19 cellular contexts compared by ENCODE assay signal in genomic region chr7:143351060-143351459, GRCh38. TPM values are rescaled to one million over a fixed set of nuclear protein-coding genes. Genes with fewer than 3 reads are reported as not detected.
DNase-seq lines count a peak whose midpoint lies in the region; FAIRE-seq and TF ChIP-seq lines count a peak whose summit lies in the region.
"Had no signal": no experiment of that assay in that cellular context is flagged by ENCODE, and none has a peak within 500 bp of the region (broad histone marks: within the 10 kb centered on the region; RNA-seq: fewer than 3 reads in every experiment).

No MANE protein-coding gene starts in this region.

- H3K27me3 Mint-ChIP-seq in astrocyte (ENCODE audit: low read depth, unreplicated experiment) = peaks cover 46% of the 10 kb centered on the region

- no peak for FAIRE-seq in astrocyte (lab: Jason Lieb, UNC)
- FAIRE-seq: A549 had no signal

- no peak overlapping the region for H3K4me3 Mint-ChIP-seq in astrocyte (ENCODE audit: unreplicated experiment)
- H3K4me3 Mint-ChIP-seq: CD8-positive, alpha-beta T cell had no signal

- H3K36me3 Mint-ChIP-seq in astrocyte (ENCODE audit: low read depth, unreplicated experiment) = peaks cover 15% of the 10 kb centered on the region
- H3K36me3 Mint-ChIP-seq: CD8-positive, alpha-beta T cell had no signal

- H3K27ac Mint-ChIP-seq in astrocyte (ENCODE audit: unreplicated experiment) = no peak overlapping the region
- H3K27ac Mint-ChIP-seq: CD8-positive, alpha-beta T cell had no signal

- WGBS in sigmoid colon, 2 donors = 75 to 89% methylated on average over 5 of the region's 5 CpGs

- no peaks in the 10 kb centered on the region for H3K79me2 ChIP-seq in astrocyte (ENCODE audit: insufficient read depth, low read length)

- TF ChIP-seq EP300 in sigmoid colon (IDR thresholded peaks at IDR 0.05) = no peak

- no peaks in the 10 kb centered on the region for H3K36me3 ChIP-seq in astrocyte (ENCODE audit: insufficient read depth, low read length)
- no peaks in the 10 kb centered on the region for H3K36me3 ChIP-seq in vagina
- H3K36me3 ChIP-seq in sigmoid colon = no peaks in the 10 kb centered on the region
- H3K36me3 ChIP-seq: BLaER1, Peyer's patch had no signal

- peaks cover 2% of the 10 kb centered on the region for H3K9me3 Mint-ChIP-seq in astrocyte (ENCODE audit: unreplicated experiment)
- H3K9me3 Mint-ChIP-seq: CD8-positive, alpha-beta T cell had no signal

- H3K4me1 Mint-ChIP-seq in astrocyte (ENCODE audit: low read depth, unreplicated experiment) = peaks cover 9% of the 10 kb centered on the region

- no peak overlapping the region for H3K4me2 ChIP-seq in astrocyte (ENCODE audit: low read length)
- H3K4me2 ChIP-seq: A549, BLaER1 had no signal

- H4K20me1 ChIP-seq in astrocyte (ENCODE audit: insufficient read depth, low read length) = no peaks in the 10 kb centered on the region
- H4K20me1 ChIP-seq: BLaER1 had no signal

- no peak overlapping the region for H3K4me3 ChIP-seq in astrocyte (ENCODE audit: insufficient read depth, low read depth, low read length)
- H3K4me3 ChIP-seq in vagina = no peak overlapping the region
- no peak overlapping the region for H3K4me3 ChIP-seq in sigmoid colon
- H3K4me3 ChIP-seq: A549, BLaER1, Peyer's patch had no signal

- intact Hi-C loops in posterior cingulate gyrus (cut with DNase I) = loop anchor here (5.0 to 10.0 kb wide), 2 partner anchors 34 to 64 kb away; partner anchors contain the start of gene CLCN1
- intact Hi-C loops in vagina (cut with DNase I) = no loop called here
- intact Hi-C loops in sigmoid colon (cut with DNase I) = no loop called here

- H2AFZ ChIP-seq in astrocyte (ENCODE audit: low read depth, low read length) = no peak overlapping the region

- no peak for TF ChIP-seq CTCF in astrocyte (IDR thresholded peaks at IDR 0.05; ENCODE audit: insufficient read depth, low read depth, low read length)
- no peak for TF ChIP-seq CTCF in vagina (IDR thresholded peaks at IDR 0.05)
- no peak for TF ChIP-seq CTCF in sigmoid colon (IDR thresholded peaks at IDR 0.05)

- peaks cover 23% of the 10 kb centered on the region for H3K27me3 ChIP-seq in astrocyte (ENCODE audit: insufficient read depth, low read length)
- no peaks in the 10 kb centered on the region for H3K27me3 ChIP-seq in vagina
- H3K27me3 ChIP-seq in sigmoid colon = no peaks in the 10 kb centered on the region
- H3K27me3 ChIP-seq: BLaER1, Peyer's patch had no signal

- H3K9me3 ChIP-seq in astrocyte (ENCODE audit: insufficient read depth, low read depth, low read length) = no peaks in the 10 kb centered on the region
- H3K9me3 ChIP-seq in vagina = no peaks in the 10 kb centered on the region
- H3K9me3 ChIP-seq in sigmoid colon = no peaks in the 10 kb centered on the region
- H3K9me3 ChIP-seq: A549, Peyer's patch had no signal

- no peak overlapping the region for H3K9ac ChIP-seq in astrocyte (ENCODE audit: low read length)
- H3K9ac ChIP-seq: BLaER1 had no signal

- DNase-seq in GM03348 (ENCODE audit: low spot score) (peak; percentile 29), astrocyte (ENCODE audit: low read depth) (peak; percentile 6), iris pigment epithelial cell (ENCODE audit: low read depth) (peak; percentile 17), posterior cingulate gyrus (peak in 6 of 10 donors; percentile 53 to 94 (median 70)), vagina (ENCODE audit: extremely low spot score in 2 of 2) (no peak), NCI-H1930 (lab: John Stamatoyannopoulos, UW) (no peak), sigmoid colon (no peak)
- DNase-seq: Calu3; KBM-7; NCI-H1105; NCI-H2081 treated with DMSO at 0.1 percent for 48 hours; NCI-H446 treated with DMSO at 0.1 percent for 48 hours; NK-92 treated with Interleukin-12 subunit alpha and Interleukin-12 subunit beta, amount 100 ng/mL, for 24 hours; Peyer's patch had no signal

- TF ChIP-seq POLR2A in vagina (IDR thresholded peaks at IDR 0.05) (no peak), sigmoid colon (IDR thresholded peaks at IDR 0.05) (no peak)

- no peak overlapping the region for H3K27ac ChIP-seq in astrocyte (ENCODE audit: low read depth, low read length)
- H3K27ac ChIP-seq in vagina = no peak overlapping the region
- H3K27ac ChIP-seq in sigmoid colon = no peak overlapping the region
- H3K27ac ChIP-seq: A549, BLaER1, Peyer's patch had no signal

- H3K4me1 ChIP-seq in astrocyte (ENCODE audit: insufficient read depth, low read length) = no peaks in the 10 kb centered on the region
- peaks cover under 1% of the 10 kb centered on the region for H3K4me1 ChIP-seq in vagina
- no peaks in the 10 kb centered on the region for H3K4me1 ChIP-seq in sigmoid colon
- H3K4me1 ChIP-seq: A549, Peyer's patch had no signal

RNA-seq across cellular contexts. Expression of gene FAM131B, which starts 11.5 kb away (rescaled TPM):
- total RNA-seq in astrocyte (7.6 and 8.0 TPM in 2 replicates), vagina (1.5 TPM), sigmoid colon (10 to 100 TPM in 1 of 4 donors, 1 to 10 TPM in 3; 6.4 to 15.7 (median 6.8) TPM)
- polyA plus RNA-seq in sigmoid colon = 1 to 10 TPM in 1 of 3 donors, under 1 TPM in 2; under 0.01 to 2.0 (median under 0.01) TPM

RNA-seq across cellular contexts. Expression of gene ZYX, which starts 30.1 kb away (rescaled TPM):
- total RNA-seq in astrocyte = 477 and 523 TPM in 2 replicates
- total RNA-seq in vagina = 86.2 TPM
- 100 to 1,000 TPM in 2 of 4 donors, 10 to 100 TPM in 2; 67.3 to 218 (median 120) TPM for total RNA-seq in sigmoid colon
- polyA plus RNA-seq in sigmoid colon = 10 to 100 TPM; 34.4 to 91.3 (median 46.8) TPM

RNA-seq across cellular contexts. Expression of gene CLCN1, which starts 35.1 kb away (rescaled TPM):
- total RNA-seq in astrocyte (not detected in 2 replicates), vagina (not detected), sigmoid colon (under 1 TPM in 1 of 4 donors, not detected in 3; 0.14 TPM)
- under 1 TPM in 1 of 3 donors, not detected in 2; 0.15 TPM for polyA plus RNA-seq in sigmoid colon
- total RNA-seq: CD8-positive, alpha-beta T cell; H4; Right ventricle myocardium inferior had no signal

RNA-seq across cellular contexts. Expression of gene EPHA1, which starts 57.6 kb away (rescaled TPM):
- total RNA-seq in astrocyte (0.96 and 2.6 TPM in 2 replicates), vagina (51.3 TPM), sigmoid colon (1 to 10 TPM in 1 of 4 donors, under 1 TPM in 1, not detected in 2; 0.14 to 1.5 TPM)
- 10 to 100 TPM in 1 of 3 donors, 1 to 10 TPM in 1, under 1 TPM in 1; 0.92 to 10.2 (median 4.2) TPM for polyA plus RNA-seq in sigmoid colon
- total RNA-seq: H4, Right ventricle myocardium inferior had no signal
- polyA plus RNA-seq: A549 had no signal

Comparison
In these comparisons a context has a peak if more than half of its experiments do, and no peak if none do; other contexts are left out.
1. DNase-seq: peak in GM03348 (single experiment), astrocyte (single experiment), iris pigment epithelial cell (single experiment) and posterior cingulate gyrus (6 of 10); none in vagina (0 of 2), NCI-H1930 (0 of 2) and sigmoid colon (single experiment).